In the genomic region with DNA sequence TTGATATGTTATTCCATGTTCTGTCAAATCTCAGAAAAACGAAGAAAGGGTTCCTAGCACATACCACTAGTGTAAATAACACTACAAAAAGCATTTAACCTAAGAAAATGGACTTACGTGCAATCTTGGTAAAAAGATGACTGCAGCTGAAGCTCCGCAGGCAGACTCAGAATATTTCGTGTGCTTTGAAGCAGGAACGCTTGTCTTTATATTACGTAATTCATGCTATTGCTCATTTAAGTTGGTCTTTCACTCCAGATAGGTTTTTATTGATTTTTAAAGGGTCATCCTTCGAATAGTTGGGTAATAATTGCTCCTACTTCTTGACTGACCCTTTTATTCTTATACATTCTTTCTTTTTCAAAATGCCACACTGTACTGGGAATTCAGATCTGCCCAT, we compare ENCODE assay signal across 20 cellular contexts. TPM values are rescaled to one million over a fixed set of nuclear protein-coding genes. Genes with fewer than 3 reads are reported as not detected.
A peak's percentile ranks its signal among the peaks of the same experiment; 100 is the strongest.
DNase-seq lines count a peak whose midpoint lies in the region; ATAC-seq and TF ChIP-seq lines count a peak whose summit lies in the region.
"Had no signal": no experiment of that assay in that cellular context is flagged by ENCODE, and none has a peak within 500 bp of the region (broad histone marks: within the 10 kb centered on the region; RNA-seq: fewer than 3 reads in every experiment).

No MANE protein-coding gene starts in this region.

- peaks cover 25% of the 10 kb centered on the region for H3K36me3 ChIP-seq in cardiac muscle cell
- peaks cover 0 to 61% (median 23%) of the 10 kb centered on the region in 9 donors for H3K36me3 ChIP-seq in heart right ventricle
- H3K36me3 ChIP-seq in HEK293 (ENCODE audit: control insufficient read depth in 2 of 2, insufficient read depth in 1 of 2, low read length in 2 of 2): peaks cover 0 to 14% of the 10 kb centered on the region in 2 experiments; a peak in 1 of 3 replicates
- peaks cover 0 to 25% of the 10 kb centered on the region in 2 donors for H3K36me3 ChIP-seq in adrenal gland (replicated peaks in 1 of 2)

- no peak for ATAC-seq in heart right ventricle
- no peak for ATAC-seq in activated T-helper 17 cell treated with anti-CD3 and anti-CD28 coated beads, Interleukin-2, amount 50 U/mL, for 72 hours (replicated peaks)
- ATAC-seq: A549; CD8-positive, alpha-beta T cell had no signal

- POLR2A ChIA-PET in HEK293 (lab: Yijun Ruan, JAX): no interaction called here

- no peak overlapping the region for H3K4me3 ChIP-seq in cardiac muscle cell
- no peak overlapping the region for H3K4me3 ChIP-seq in heart right ventricle
- no peak overlapping the region for H3K4me3 ChIP-seq in HEK293 (ENCODE audit: low read depth, low read length)
- no peak overlapping the region for H3K4me3 ChIP-seq in adrenal gland
- H3K4me3 ChIP-seq: A549; BLaER1 treated with 17β-estradiol and CSF1 and Interleukin-3, amounts not matched to agents 10 nM and 100 nM had no signal

- no peak for TF ChIP-seq POLR2A in adrenal gland (IDR thresholded peaks at IDR 0.05)

- H3K4me1 ChIP-seq in cardiac muscle cell (ENCODE audit: low read depth) (no peaks in the 10 kb centered on the region), heart right ventricle (peaks cover 0 to 14% (median 0%) of the 10 kb centered on the region in 9 donors), HEK293 (ENCODE audit: control insufficient read depth, insufficient read depth, low read length) (no peaks in the 10 kb centered on the region), adrenal gland (replicated peaks in 1 of 2) (peaks cover 0 to 8% of the 10 kb centered on the region in 2 donors)
- H3K4me1 ChIP-seq: A549; BLaER1 treated with 17β-estradiol and CSF1 and Interleukin-3, amounts not matched to agents 10 nM and 100 nM had no signal

- H3K27ac Mint-ChIP-seq in activated T-helper 17 cell treated with anti-CD3 and anti-CD28 coated beads, Interleukin-2, amount 50 U/mL, for 72 hours: peak overlapping the region; percentile 36
- H3K27ac Mint-ChIP-seq in nephron progenitor cell: peak overlapping the region; percentile 85
- H3K27ac Mint-ChIP-seq: B cell; CD4-positive, alpha-beta T cell had no signal

- H3K27ac ChIP-seq in cardiac muscle cell (peak overlapping the region; percentile 11), heart right ventricle (no peak overlapping the region), HEK293 (ENCODE audit: extremely low read depth, low read depth, low read length) (no peak overlapping the region), adrenal gland (no peak overlapping the region)
- H3K27ac ChIP-seq: 22Rv1; A549; BLaER1 treated with 17β-estradiol and CSF1 and Interleukin-3, amounts not matched to agents 10 nM and 100 nM; C4-2B had no signal

- H3K9me3 Mint-ChIP-seq in activated T-helper 17 cell treated with anti-CD3 and anti-CD28 coated beads, Interleukin-2, amount 50 U/mL, for 72 hours: no peaks in the 10 kb centered on the region
- H3K9me3 Mint-ChIP-seq in nephron progenitor cell: no peaks in the 10 kb centered on the region
- H3K9me3 Mint-ChIP-seq: CD4-positive, alpha-beta T cell; CD8-positive, alpha-beta T cell had no signal

- H3K27me3 ChIP-seq in cardiac muscle cell: no peaks in the 10 kb centered on the region
- H3K27me3 ChIP-seq in heart right ventricle: no peaks in the 10 kb centered on the region
- no peaks in the 10 kb centered on the region for H3K27me3 ChIP-seq in adrenal gland
- H3K27me3 ChIP-seq: BLaER1 treated with 17β-estradiol and CSF1 and Interleukin-3, amounts not matched to agents 10 nM and 100 nM had no signal

- 92 to 94% methylated on average over 7 of the region's 7 CpGs for WGBS in heart right ventricle, 2 donors
- 88 to 94% (median 93%) methylated on average over 7 of the region's 7 CpGs for WGBS in adrenal gland, 4 donors

- CTCF ChIA-PET in HEK293 (lab: Yijun Ruan, JAX): interaction anchor here (0.5 to 0.7 kb wide), 2 partner anchors 489 to 733 kb away, joined by 3 to 4 read pairs; no protein-coding TSS in a partner anchor

- intact Hi-C loops in heart right ventricle (cut with DNase I): no loop called here
- intact Hi-C loops in adrenal gland (cut with DNase I): no loop called here

- no peaks in the 10 kb centered on the region for H3K9me3 ChIP-seq in cardiac muscle cell (ENCODE audit: low read depth)
- H3K9me3 ChIP-seq in heart right ventricle: no peaks in the 10 kb centered on the region
- H3K9me3 ChIP-seq in HEK293 (ENCODE audit: control insufficient read depth, insufficient read depth, low read depth, low read length): no peaks in the 10 kb centered on the region
- no peaks in the 10 kb centered on the region for H3K9me3 ChIP-seq in adrenal gland (replicated peaks in 1 of 3)
- H3K9me3 ChIP-seq: A549; BLaER1 treated with 17β-estradiol and CSF1 and Interleukin-3, amounts not matched to agents 10 nM and 100 nM had no signal

- H3K36me3 Mint-ChIP-seq in activated T-helper 17 cell treated with anti-CD3 and anti-CD28 coated beads, Interleukin-2, amount 50 U/mL, for 72 hours (ENCODE audit: low read depth): peaks cover 37% of the 10 kb centered on the region
- H3K36me3 Mint-ChIP-seq in nephron progenitor cell (ENCODE audit: low read depth): peaks cover 30% of the 10 kb centered on the region

- TF ChIP-seq CTCF in cardiac muscle cell (IDR thresholded peaks at IDR 0.05; ENCODE audit: low read depth, low read length): no peak
- no peak for TF ChIP-seq CTCF in heart right ventricle (IDR thresholded peaks at IDR 0.05)
- no peak for TF ChIP-seq CTCF in HEK293 (tag by site-specific recombination; IDR thresholded peaks at IDR 0.05)
- no peak for TF ChIP-seq CTCF in nephron progenitor cell (IDR thresholded peaks at IDR 0.05)
- TF ChIP-seq CTCF in adrenal gland (IDR thresholded peaks at IDR 0.05): no peak

- H3K27me3 Mint-ChIP-seq in activated T-helper 17 cell treated with anti-CD3 and anti-CD28 coated beads, Interleukin-2, amount 50 U/mL, for 72 hours: no peaks in the 10 kb centered on the region
- H3K27me3 Mint-ChIP-seq in nephron progenitor cell (ENCODE audit: low read depth, poor library complexity): peaks cover 3% of the 10 kb centered on the region
- H3K27me3 Mint-ChIP-seq: B cell; CD4-positive, alpha-beta T cell had no signal

- H3K4me1 Mint-ChIP-seq in activated T-helper 17 cell treated with anti-CD3 and anti-CD28 coated beads, Interleukin-2, amount 50 U/mL, for 72 hours: no peaks in the 10 kb centered on the region
- peaks cover 6% of the 10 kb centered on the region for H3K4me1 Mint-ChIP-seq in nephron progenitor cell
- H3K4me1 Mint-ChIP-seq: B cell had no signal

- DNase-seq in cardiac muscle cell (ENCODE audit: low read depth in 1 of 2, low spot score in 1 of 2) (no peak), heart right ventricle (no peak), nephron progenitor cell (no peak), DMS79 (lab: John Stamatoyannopoulos, UW) (no peak), adrenal gland (no peak)
- DNase-seq: AML-193; CD4-positive, alpha-beta T cell; CD8-positive, alpha-beta T cell; DMS 273 treated with DMSO at 0.1 percent for 48 hours; DMS153; DMS53; DMS79 treated with DMSO at 0.1 percent for 48 hours; GF-D8 had no signal

- H3K4me3 Mint-ChIP-seq in activated T-helper 17 cell treated with anti-CD3 and anti-CD28 coated beads, Interleukin-2, amount 50 U/mL, for 72 hours: no peak overlapping the region
- H3K4me3 Mint-ChIP-seq in nephron progenitor cell: no peak overlapping the region
- H3K4me3 Mint-ChIP-seq: B cell; CD4-positive, alpha-beta T cell; CD8-positive, alpha-beta T cell had no signal

TF ChIP-seq in HEK293, 187 proteins besides CTCF, POLR2A, EP300 and RAD21:
- TF ChIP-seq ZNF121 (tag by site-specific recombination; IDR thresholded peaks at IDR 0.05) (no peak), SCRT2 (tag by site-specific recombination; IDR thresholded peaks at IDR 0.05) (no peak), TCF7L2 (IDR thresholded peaks at IDR 0.05; ENCODE audit: borderline replicate concordance, low read depth, low read length) (no peak), ZNF692 (tag by site-specific recombination; IDR thresholded peaks at IDR 0.05) (0 out of 2 replicates have a peak, but pooled peaks have one; percentile 19), ZEB2 (tag by site-specific recombination; IDR thresholded peaks at IDR 0.05) (no peak), ZNF19 (tag by site-specific recombination; IDR thresholded peaks at IDR 0.05; ENCODE audit: low read depth) (no peak)

RNA-seq across cellular contexts. Expression of gene ID2, which starts 44.0 kb away (rescaled TPM):
- total RNA-seq in cardiac muscle cell: 626 and 780 TPM in 2 replicates
- polyA plus RNA-seq in cardiac muscle cell: 409 and 527 TPM in 2 replicates
- total RNA-seq in heart right ventricle: 10 to 100 TPM; 20.8 to 49.7 (median 27.2) TPM
- polyA plus RNA-seq in heart right ventricle: 100 to 1,000 TPM in 1 of 2 donors, 10 to 100 TPM in 1; 70.3 to 113 TPM
- 100 to 1,000 TPM in 1 of 2 donors, 10 to 100 TPM in 1; 85.6 to 425 TPM for total RNA-seq in activated T-helper 17 cell treated with anti-CD3 and anti-CD28 coated beads, Interleukin-2, amount 50 U/mL, for 72 hours
- total RNA-seq in adrenal gland: 100 to 1,000 TPM in 7 of 8 donors, 10 to 100 TPM in 1; 80.7 to 468 (median 244) TPM
- 100 to 1,000 TPM in 1 of 3 donors, 10 to 100 TPM in 2; 93.0 to 127 (median 96.0) TPM for polyA plus RNA-seq in adrenal gland
